Comparison of ENCODE assay signal across 8 cellular contexts in the genomic region with DNA sequence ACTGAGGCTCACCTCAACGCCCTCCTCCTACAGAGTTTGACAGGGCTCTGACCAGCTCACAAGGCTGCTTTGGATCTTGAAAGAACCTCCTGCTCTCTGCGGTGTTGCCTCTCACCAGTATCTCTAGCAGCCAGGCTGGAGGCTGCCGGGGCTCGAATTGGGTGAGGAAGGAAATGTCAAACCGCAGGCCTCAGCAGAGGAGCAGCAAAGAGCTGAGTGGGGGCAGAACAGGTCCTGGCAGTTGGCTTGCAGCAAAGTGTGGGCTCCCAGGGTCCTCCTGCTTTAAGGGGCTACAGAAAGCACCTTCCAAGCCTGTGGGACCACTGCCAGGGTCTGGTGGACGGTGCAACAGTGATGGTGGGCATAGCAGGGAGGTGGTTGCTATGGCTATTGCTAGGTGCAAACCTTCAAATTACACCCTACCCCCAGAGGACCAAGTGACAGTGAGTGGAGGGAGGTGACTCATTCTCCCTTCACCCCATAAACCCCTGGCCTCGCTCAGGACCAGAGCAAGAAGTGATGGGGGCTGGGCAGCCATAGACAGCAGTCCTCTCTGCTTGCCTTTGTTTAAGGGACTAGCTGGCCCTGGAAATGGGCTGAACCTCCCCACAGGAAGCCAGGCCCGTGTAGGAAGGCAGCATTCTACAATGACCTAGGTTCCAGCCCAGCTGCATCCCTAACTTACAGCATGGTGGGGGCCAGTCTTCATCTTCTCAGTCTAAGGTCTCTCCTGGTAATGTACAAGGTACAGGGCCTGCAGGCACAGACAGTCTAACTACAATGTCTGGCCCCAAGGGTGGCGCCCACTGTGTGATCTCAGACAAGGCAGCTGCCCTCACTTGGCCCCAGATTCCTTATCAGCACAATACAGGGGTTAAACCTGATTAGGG. TPM values are rescaled to one million over a fixed set of nuclear protein-coding genes. Genes with fewer than 3 reads are reported as not detected.
DNase-seq lines count a peak whose midpoint lies in the region; ATAC-seq, FAIRE-seq and TF ChIP-seq lines count a peak whose summit lies in the region.

No MANE protein-coding gene starts in this region.

- peak; percentile 67 to 82 (median 82) for DNase-seq in T-helper 17 cell
- peak; percentile 91 for DNase-seq in activated naive CD8-positive, alpha-beta T cell treated with anti-CD3 and anti-CD28 coated beads for 36 hours
- DNase-seq in sciatic nerve (ENCODE audit: low spot score) = no peak
- DNase-seq in NCI-H226 = no peak
- no peak for DNase-seq in mesothelial cell of epicardium (ENCODE audit: low spot score in 2 of 2, unreplicated experiment in 2 of 2)
- DNase-seq in H54 (ENCODE audit: insufficient read length, low spot score) = no peak

- H3K9me3 ChIP-seq in T-helper 17 cell (ENCODE audit: control insufficient read depth, low read length, poor library complexity, severe bottlenecking) = no peaks in the 10 kb centered on the region

- peak overlapping the region; percentile 100 for H3K27ac Mint-ChIP-seq in T-helper 17 cell
- peak overlapping the region; percentile 99 for H3K27ac Mint-ChIP-seq in activated naive CD8-positive, alpha-beta T cell treated with anti-CD3 and anti-CD28 coated beads for 36 hours
- H3K27ac Mint-ChIP-seq in mesothelial cell of epicardium = no peak overlapping the region

- TF ChIP-seq CTCF in mesothelial cell of epicardium (IDR thresholded peaks at IDR 0.05; ENCODE audit: unreplicated experiment) = no peak

- H3K4me3 Mint-ChIP-seq in T-helper 17 cell = peak overlapping the region; percentile 88
- H3K4me3 Mint-ChIP-seq in activated naive CD8-positive, alpha-beta T cell treated with anti-CD3 and anti-CD28 coated beads for 36 hours = peak overlapping the region; percentile 66
- H3K4me3 Mint-ChIP-seq in mesothelial cell of epicardium = no peak overlapping the region

- no peak for TF ChIP-seq POLR2A in H54 (IDR thresholded peaks at IDR 0.05; ENCODE audit: low read depth, low read length)

- H3K9me3 Mint-ChIP-seq in activated naive CD8-positive, alpha-beta T cell treated with anti-CD3 and anti-CD28 coated beads for 36 hours = no peaks in the 10 kb centered on the region
- peaks cover 8% of the 10 kb centered on the region for H3K9me3 Mint-ChIP-seq in mesothelial cell of epicardium

- ATAC-seq in GM19035 (IDR thresholded peaks at IDR 0.05; ENCODE audit: unreplicated experiment) (peak; percentile 90), HG03097 (IDR thresholded peaks at IDR 0.05; ENCODE audit: low FRiP score, unreplicated experiment) (peak; percentile 87), T-helper 17 cell (peak; percentile 77), sciatic nerve (peak; percentile 41)

- H3K4me1 Mint-ChIP-seq in T-helper 17 cell (peaks cover 80% of the 10 kb centered on the region), mesothelial cell of epicardium (peaks cover 8% of the 10 kb centered on the region)
- H3K4me1 Mint-ChIP-seq in activated naive CD8-positive, alpha-beta T cell treated with anti-CD3 and anti-CD28 coated beads for 36 hours = peaks cover 92% of the 10 kb centered on the region

- H3K36me3 Mint-ChIP-seq in T-helper 17 cell (ENCODE audit: low read depth) (peaks cover 18% of the 10 kb centered on the region), mesothelial cell of epicardium (no peaks in the 10 kb centered on the region)
- peaks cover 78% of the 10 kb centered on the region for H3K36me3 Mint-ChIP-seq in activated naive CD8-positive, alpha-beta T cell treated with anti-CD3 and anti-CD28 coated beads for 36 hours

- FAIRE-seq in H54 (lab: Jason Lieb, UNC) = no peak

- H3K27me3 Mint-ChIP-seq in T-helper 17 cell (no peaks in the 10 kb centered on the region), mesothelial cell of epicardium (ENCODE audit: low read depth) (peaks cover 8% of the 10 kb centered on the region)
- no peaks in the 10 kb centered on the region for H3K27me3 Mint-ChIP-seq in activated naive CD8-positive, alpha-beta T cell treated with anti-CD3 and anti-CD28 coated beads for 36 hours

- intact Hi-C loops in sciatic nerve (cut with DNase I) = no loop called here

RNA-seq across cellular contexts. Expression of a gene that starts 18.7 kb away (rescaled TPM):
- total RNA-seq in T-helper 17 cell = 100 to 1,000 TPM; 304 to 333 TPM
- 100 to 1,000 TPM; 192 to 199 TPM for total RNA-seq in activated naive CD8-positive, alpha-beta T cell treated with anti-CD3 and anti-CD28 coated beads for 36 hours
- total RNA-seq in sciatic nerve = 45.2 TPM
- not detected in 3 replicates for total RNA-seq in mesothelial cell of epicardium

RNA-seq across cellular contexts. Expression of a gene that starts 46.1 kb away (rescaled TPM):
- total RNA-seq in T-helper 17 cell (not detected), sciatic nerve (not detected), mesothelial cell of epicardium (not detected in 3 replicates)
- not detected for total RNA-seq in activated naive CD8-positive, alpha-beta T cell treated with anti-CD3 and anti-CD28 coated beads for 36 hours

Comparison
In these comparisons a context has a peak if more than half of its experiments do, and no peak if none do; other contexts are left out.
1. DNase-seq: peak in T-helper 17 cell (3 of 3) and activated naive CD8-positive, alpha-beta T cell treated with anti-CD3 and anti-CD28 coated beads for 36 hours (single experiment); none in sciatic nerve (single experiment), NCI-H226 (single experiment), mesothelial cell of epicardium (0 of 2) and H54 (single experiment).
2. RNA of a gene that starts 18.7 kb away (total RNA-seq): 304 to 333 TPM in T-helper 17 cell, 192 to 199 TPM in activated naive CD8-positive, alpha-beta T cell treated with anti-CD3 and anti-CD28 coated beads for 36 hours and 45.2 TPM in sciatic nerve (single experiment); not detected in mesothelial cell of epicardium; every median in the first group is over 10 times any median in the second.
3. Peak in every context shown above with its lines, with median percentiles within 50 percentile points of each other: ATAC-seq.